ENCODE assay signal across 1 cellular context in the genomic region with DNA sequence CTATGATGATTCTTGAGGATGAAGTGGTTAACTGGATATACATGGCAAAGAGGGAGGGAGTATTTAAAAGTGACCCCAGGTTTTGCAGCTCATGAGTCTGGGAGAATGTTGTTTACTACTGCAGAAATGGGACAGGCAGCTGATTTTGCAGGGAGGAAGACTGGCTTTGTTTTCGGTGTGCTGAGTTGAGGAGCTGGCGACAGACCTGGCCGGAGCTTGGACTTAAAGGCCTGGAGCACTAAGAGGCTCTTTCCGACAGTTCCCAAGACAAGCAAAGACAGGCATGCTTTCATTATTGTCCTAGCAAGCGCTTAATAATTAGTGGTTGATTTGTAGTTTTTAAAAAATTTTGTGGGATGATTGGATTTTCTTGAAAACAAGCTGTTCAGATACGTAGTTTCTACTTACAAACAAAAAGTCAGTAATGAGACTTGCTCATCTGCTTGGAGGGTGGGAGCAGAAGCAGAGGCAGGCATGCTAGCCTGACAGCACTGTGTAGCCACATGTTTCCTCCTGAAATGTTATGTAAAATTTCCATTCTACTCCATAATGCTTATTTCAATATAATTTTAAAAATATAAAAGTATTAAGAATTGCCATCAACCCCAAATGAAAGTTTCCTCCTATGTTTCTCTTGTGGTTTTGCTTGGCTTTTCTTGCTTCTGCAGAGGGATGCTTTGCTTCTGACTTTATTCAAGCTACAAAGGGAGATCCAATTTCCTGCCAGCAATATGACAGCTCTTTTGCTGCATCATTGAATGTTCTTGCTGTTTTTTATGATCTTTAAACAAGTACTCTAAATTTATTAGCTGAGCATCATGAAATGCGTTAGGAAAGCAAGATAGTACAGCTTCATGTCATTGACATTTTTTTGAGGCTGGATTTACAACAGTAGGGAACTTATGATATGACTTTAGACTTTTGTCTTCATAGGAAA.
TF ChIP-seq lines count a peak whose summit lies in the region.

No MANE protein-coding gene starts in this region.

TF ChIP-seq in HEK293, 187 proteins besides CTCF, POLR2A, EP300 and RAD21 (continued from another document):
- TF ChIP-seq IKZF3 (tag by site-specific recombination; IDR thresholded peaks at IDR 0.05), result 0 out of 2 replicates have a peak, but pooled peaks have one; percentile 18
- TF ChIP-seq ZEB2 (tag by site-specific recombination; IDR thresholded peaks at IDR 0.05), result peak; percentile 50; the same call in 1 of the 2 replicates
- TF ChIP-seq KLF9 (tag by site-specific recombination; IDR thresholded peaks at IDR 0.05; ENCODE audit: low read depth), result no peak
